ENCODE assay signal across 24 cellular contexts in genomic region chr3:74636981-74637380, GRCh38. TPM values are rescaled to one million over a fixed set of nuclear protein-coding genes. Genes with fewer than 3 reads are reported as not detected.
"Had no signal": no experiment of that assay in that cellular context is flagged by ENCODE, and none has a peak within 500 bp of the region (broad histone marks: within the 10 kb centered on the region; RNA-seq: fewer than 3 reads in every experiment).

No MANE protein-coding gene starts in this region.

- H3K27ac Mint-ChIP-seq: immature natural killer cell; natural killer cell treated with Interleukin-12 subunit alpha and Interleukin-12 subunit beta and Interleukin-15 and Interleukin-18, amount 100 ng/mL, for 72 hours; neural progenitor cell; progenitor cell of endocrine pancreas; stimulated activated effector memory CD8-positive, alpha-beta T cell treated with anti-CD3 and anti-CD28 coated beads, Interleukin-12 subunit alpha, Interleukin-12 subunit beta, amount 100 ng/mL, for 72 hours; stimulated activated naive CD8-positive, alpha-beta T cell treated with anti-CD3 and anti-CD28 coated beads, Interleukin-15, Interleukin-2, amounts not matched to agents 100 ng/mL and 50 ng/mL, for 24 hours had no signal

- H3K27me3 Mint-ChIP-seq: natural killer cell treated with Interleukin-12 subunit alpha and Interleukin-12 subunit beta and Interleukin-15 and Interleukin-18, amount 100 ng/mL, for 72 hours; progenitor cell of endocrine pancreas; stimulated activated naive CD8-positive, alpha-beta T cell treated with anti-CD3 and anti-CD28 coated beads, Interleukin-15, Interleukin-2, amounts not matched to agents 100 ng/mL and 50 ng/mL, for 24 hours had no signal

- H3K27me3 ChIP-seq: foreskin keratinocyte, neural progenitor cell, pancreas, tibial artery, upper lobe of right lung, vagina had no signal

- H3K4me3 ChIP-seq: lung, neural progenitor cell, pancreas, tibial artery, upper lobe of right lung, vagina had no signal

- H3K4me1 Mint-ChIP-seq: immature natural killer cell; neural progenitor cell; stimulated activated effector memory CD8-positive, alpha-beta T cell treated with anti-CD3 and anti-CD28 coated beads, Interleukin-12 subunit alpha, Interleukin-12 subunit beta, amount 100 ng/mL, for 72 hours had no signal

- FAIRE-seq: endometrium, pancreas had no signal

- H3K9me3 Mint-ChIP-seq: neural progenitor cell had no signal

- H3K9ac ChIP-seq: neural progenitor cell had no signal

- H3K27ac ChIP-seq: foreskin keratinocyte, neural progenitor cell, pancreas, tibial artery, upper lobe of right lung, vagina had no signal

- H3K36me3 Mint-ChIP-seq: immature natural killer cell; natural killer cell treated with Interleukin-12 subunit alpha and Interleukin-12 subunit beta and Interleukin-15 and Interleukin-18, amount 100 ng/mL, for 72 hours; neural progenitor cell; stimulated activated effector memory CD8-positive, alpha-beta T cell treated with anti-CD3 and anti-CD28 coated beads, Interleukin-12 subunit alpha, Interleukin-12 subunit beta, amount 100 ng/mL, for 72 hours had no signal

- H3K36me3 ChIP-seq: neural progenitor cell, pancreas, tibial artery, upper lobe of right lung, vagina had no signal

- DNase-seq: effector memory CD4-positive, alpha-beta T cell; foreskin keratinocyte; immature natural killer cell; kidney; left colon; left ventricle myocardium superior; mesenchymal stem cell; midbrain; nucleus accumbens; pancreas; right cardiac atrium; stimulated activated CD4-positive, alpha-beta T cell treated with anti-CD3 and anti-CD28 coated beads, Interleukin-4, amount 100 ng/mL, for 1 hour; stimulated activated CD8-positive, alpha-beta memory T cell treated with anti-CD3 and anti-CD28 coated beads, Interleukin-4, amount 100 ng/mL, for 48 hours; tibial artery; upper lobe of right lung had no signal

- H2AFZ ChIP-seq: neural progenitor cell had no signal

- H3K4me1 ChIP-seq: foreskin keratinocyte, neural progenitor cell, pancreas, tibial artery, upper lobe of right lung, vagina had no signal

- H3K4me2 ChIP-seq: neural progenitor cell had no signal

- H3K4me3 Mint-ChIP-seq: immature natural killer cell; natural killer cell treated with Interleukin-12 subunit alpha and Interleukin-12 subunit beta and Interleukin-15 and Interleukin-18, amount 100 ng/mL, for 72 hours; neural progenitor cell; stimulated activated effector memory CD8-positive, alpha-beta T cell treated with anti-CD3 and anti-CD28 coated beads, Interleukin-12 subunit alpha, Interleukin-12 subunit beta, amount 100 ng/mL, for 72 hours; stimulated activated naive CD8-positive, alpha-beta T cell treated with anti-CD3 and anti-CD28 coated beads, Interleukin-15, Interleukin-2, amounts not matched to agents 100 ng/mL and 50 ng/mL, for 24 hours had no signal

- H3K9me3 ChIP-seq: pancreas, tibial artery, upper lobe of right lung, vagina had no signal

- ATAC-seq: esophagus mucosa; foreskin keratinocyte; left colon; left ventricle myocardium superior; natural killer cell treated with Interleukin-12 subunit alpha and Interleukin-12 subunit beta and Interleukin-15 and Interleukin-18, amount 100 ng/mL, for 72 hours; pancreas; right cardiac atrium; stimulated activated effector memory CD8-positive, alpha-beta T cell treated with anti-CD3 and anti-CD28 coated beads, Interleukin-12 subunit alpha, Interleukin-12 subunit beta, amount 100 ng/mL, for 72 hours; upper lobe of right lung had no signal

RNA-seq across cellular contexts. Expression of gene CNTN3, which starts 22.5 kb away (rescaled TPM):
- total RNA-seq: foreskin keratinocyte; natural killer cell treated with Interleukin-12 subunit alpha and Interleukin-12 subunit beta and Interleukin-15 and Interleukin-18, amount 100 ng/mL, for 72 hours; vagina had no signal
